ENCODE assay signal across 16 cellular contexts in the genomic region with DNA sequence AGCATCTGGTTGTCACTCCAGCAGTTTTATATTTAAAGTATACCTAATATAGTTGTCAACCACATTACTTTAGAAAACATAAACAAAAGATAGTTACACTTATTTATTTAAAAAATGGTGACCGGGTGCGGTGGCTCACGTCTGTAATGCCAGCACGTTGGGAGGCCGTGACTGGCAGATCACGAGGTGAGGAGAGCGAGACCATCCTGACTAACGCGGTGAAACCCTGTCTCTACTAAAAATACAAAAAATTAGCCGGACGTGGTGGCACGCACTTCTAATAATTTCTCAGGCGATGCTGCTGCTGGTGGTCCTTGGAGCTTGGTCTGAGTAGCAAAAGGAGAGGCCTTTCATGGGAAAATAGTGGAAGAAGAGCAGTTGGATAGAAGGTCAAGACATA. TPM values are rescaled to one million over a fixed set of nuclear protein-coding genes. Genes with fewer than 3 reads are reported as not detected.
"Had no signal": no experiment of that assay in that cellular context is flagged by ENCODE, and none has a peak within 500 bp of the region (broad histone marks: within the 10 kb centered on the region; RNA-seq: fewer than 3 reads in every experiment).

No MANE protein-coding gene starts in this region.

RNA-seq across cellular contexts. Expression of a gene that starts 46.5 kb away (rescaled TPM):
- total RNA-seq: cerebellum, dermis microvascular lymphatic vessel endothelial cell, endodermal cell, esophagus mucosa, esophagus squamous epithelium, gastrocnemius medialis, glomerular endothelial cell, heart right ventricle, kidney epithelial cell, left lung, left ventricle myocardium superior, lower lobe of right lung, lung microvascular endothelial cell, mesothelial cell of epicardium, mucosa of descending colon had no signal
- polyA plus RNA-seq: heart right ventricle, keratinocyte had no signal
